Comparison of ENCODE assay signal across 8 cellular contexts in the genomic region with DNA sequence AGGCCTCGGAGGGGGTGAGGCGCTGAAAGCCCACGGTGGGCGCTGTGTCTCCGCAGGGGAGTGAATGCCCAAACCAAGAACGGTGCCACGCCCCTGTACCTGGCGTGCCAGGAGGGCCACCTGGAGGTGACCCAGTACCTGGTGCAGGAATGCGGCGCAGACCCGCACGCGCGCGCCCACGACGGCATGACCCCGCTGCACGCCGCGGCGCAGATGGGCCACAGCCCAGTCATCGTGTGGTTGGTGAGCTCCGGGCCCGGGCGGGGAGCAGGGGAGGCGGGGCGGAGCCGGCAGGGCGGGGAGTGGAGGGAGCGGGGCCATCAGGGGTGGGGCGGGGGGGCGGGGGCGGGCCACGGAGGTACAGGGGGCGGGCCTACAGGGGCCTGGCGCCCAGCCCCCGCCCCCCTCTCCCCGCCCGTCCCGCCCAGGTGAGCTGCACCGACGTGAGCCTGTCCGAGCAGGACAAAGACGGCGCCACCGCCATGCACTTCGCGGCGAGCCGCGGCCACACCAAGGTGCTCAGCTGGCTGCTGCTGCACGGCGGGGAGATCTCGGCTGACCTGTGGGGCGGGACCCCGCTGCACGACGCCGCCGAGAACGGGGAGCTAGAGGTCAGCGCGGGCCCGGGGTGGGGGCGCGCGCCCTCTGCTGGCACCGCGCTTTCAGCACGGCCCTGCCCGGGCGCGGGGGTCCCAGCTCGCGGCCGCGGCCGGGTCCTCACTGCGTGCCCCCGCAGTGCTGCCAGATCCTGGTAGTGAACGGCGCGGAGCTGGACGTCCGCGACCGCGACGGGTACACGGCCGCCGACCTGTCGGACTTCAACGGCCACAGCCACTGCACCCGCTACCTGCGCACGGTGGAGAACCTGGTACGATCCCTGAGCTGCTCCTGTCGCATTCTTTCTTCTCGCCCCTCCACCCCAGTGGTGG. TPM values are rescaled to one million over a fixed set of nuclear protein-coding genes. Genes with fewer than 3 reads are reported as not detected.
A peak's percentile ranks its signal among the peaks of the same experiment; 100 is the strongest.
DNase-seq lines count a peak whose midpoint lies in the region; ATAC-seq and TF ChIP-seq lines count a peak whose summit lies in the region.

No MANE protein-coding gene starts in this region.

- peak; percentile 56 to 58 for DNase-seq in activated CD4-positive, alpha-beta T cell treated with anti-CD3 and anti-CD28 coated beads for 24 hours (ENCODE audit: low read depth in 2 of 2)
- DNase-seq in coronary artery (ENCODE audit: low spot score) (no peak), upper lobe of right lung (peak; percentile 89)
- peak; percentile 81 for DNase-seq in natural killer cell treated with Interleukin-12 subunit alpha and Interleukin-12 subunit beta and Interleukin-15 and Interleukin-18, amount 100 ng/mL, for 72 hours (ENCODE audit: low spot score)

- peaks cover 10 to 14% of the 10 kb centered on the region in 2 donors for H3K4me1 Mint-ChIP-seq in natural killer cell treated with Interleukin-12 subunit alpha and Interleukin-12 subunit beta and Interleukin-15 and Interleukin-18, amount 100 ng/mL, for 72 hours (ENCODE audit: low read depth in 2 of 2)

- peaks cover 7% of the 10 kb centered on the region for H3K27me3 ChIP-seq in DOHH2 (ENCODE audit: control insufficient read depth, low read length)
- H3K27me3 ChIP-seq in KMS-11 (ENCODE audit: insufficient read depth, low read depth): peaks cover 77% of the 10 kb centered on the region
- H3K27me3 ChIP-seq in upper lobe of right lung: peaks cover 31% of the 10 kb centered on the region

- H3K36me3 ChIP-seq in DOHH2 (ENCODE audit: control insufficient read depth, low read length) (no peaks in the 10 kb centered on the region), KMS-11 (ENCODE audit: insufficient read depth) (no peaks in the 10 kb centered on the region), upper lobe of right lung (no peaks in the 10 kb centered on the region)

- peaks cover 23 to 24% of the 10 kb centered on the region in 2 donors for H3K27me3 Mint-ChIP-seq in natural killer cell treated with Interleukin-12 subunit alpha and Interleukin-12 subunit beta and Interleukin-15 and Interleukin-18, amount 100 ng/mL, for 72 hours

- ATAC-seq in natural killer cell treated with Interleukin-12 subunit alpha and Interleukin-12 subunit beta and Interleukin-15 and Interleukin-18, amount 100 ng/mL, for 72 hours: peak; percentile 89 to 94
- peak; percentile 79 for ATAC-seq in upper lobe of right lung
- ATAC-seq in HG02610 (IDR thresholded peaks at IDR 0.05; ENCODE audit: unreplicated experiment): no peak
- no peak for ATAC-seq in GM21515 (IDR thresholded peaks at IDR 0.05; ENCODE audit: unreplicated experiment)

- no peak overlapping the region for H3K9ac ChIP-seq in KMS-11

- peak overlapping the region; percentile 32 for H3K4me3 Mint-ChIP-seq in natural killer cell treated with Interleukin-12 subunit alpha and Interleukin-12 subunit beta and Interleukin-15 and Interleukin-18, amount 100 ng/mL, for 72 hours

- H3K9me3 ChIP-seq in DOHH2 (ENCODE audit: control insufficient read depth, insufficient read depth, low read length) (no peaks in the 10 kb centered on the region), upper lobe of right lung (no peaks in the 10 kb centered on the region)

- H3K4me3 ChIP-seq in DOHH2 (ENCODE audit: low read length): no peak overlapping the region
- H3K4me3 ChIP-seq in KMS-11 (IDR thresholded peaks at IDR 0.05; ENCODE audit: insufficient read depth, low read depth, low read length): no peak overlapping the region
- H3K4me3 ChIP-seq in coronary artery: peak overlapping the region; percentile 57
- no peak overlapping the region for H3K4me3 ChIP-seq in upper lobe of right lung

- H3K27ac ChIP-seq in DOHH2 (ENCODE audit: low read depth, low read length) (no peak overlapping the region), KMS-11 (no peak overlapping the region), coronary artery (no peak overlapping the region), upper lobe of right lung (no peak overlapping the region)

- no peaks in the 10 kb centered on the region for H3K36me3 Mint-ChIP-seq in natural killer cell treated with Interleukin-12 subunit alpha and Interleukin-12 subunit beta and Interleukin-15 and Interleukin-18, amount 100 ng/mL, for 72 hours

- TF ChIP-seq CTCF in DOHH2 (IDR thresholded peaks at IDR 0.05; ENCODE audit: low read depth, low read length, poor library complexity, severe bottlenecking): no peak
- peak; percentile 35 for TF ChIP-seq CTCF in KMS-11 (conservative IDR thresholded peaks at IDR 0.05; ENCODE audit: low read depth, low read length)
- TF ChIP-seq CTCF in coronary artery (IDR thresholded peaks at IDR 0.05): no peak
- peak; percentile 25 for TF ChIP-seq CTCF in upper lobe of right lung (IDR thresholded peaks at IDR 0.05)

- H4K20me1 ChIP-seq in DOHH2 (ENCODE audit: control insufficient read depth, insufficient read depth, low read depth, low read length) (peaks cover 7% of the 10 kb centered on the region; the same call in 1 of the 2 replicates), KMS-11 (ENCODE audit: insufficient read depth) (no peaks in the 10 kb centered on the region)

- H3F3A ChIP-seq in DOHH2 (ENCODE audit: control insufficient read depth, insufficient read depth): no peaks in the 10 kb centered on the region

- H3K9me3 Mint-ChIP-seq in natural killer cell treated with Interleukin-12 subunit alpha and Interleukin-12 subunit beta and Interleukin-15 and Interleukin-18, amount 100 ng/mL, for 72 hours: no peaks in the 10 kb centered on the region

- no peak overlapping the region for H3K27ac Mint-ChIP-seq in natural killer cell treated with Interleukin-12 subunit alpha and Interleukin-12 subunit beta and Interleukin-15 and Interleukin-18, amount 100 ng/mL, for 72 hours

- H3K4me1 ChIP-seq in DOHH2 (ENCODE audit: control insufficient read depth, low read length): no peaks in the 10 kb centered on the region
- no peaks in the 10 kb centered on the region for H3K4me1 ChIP-seq in KMS-11 (ENCODE audit: low read depth, poor library complexity, severe bottlenecking)
- no peaks in the 10 kb centered on the region for H3K4me1 ChIP-seq in upper lobe of right lung

- intact Hi-C loops in upper lobe of right lung (cut with DNase I): no loop called here

- H3K9me2 ChIP-seq in DOHH2 (replicated peaks; ENCODE audit: control insufficient read depth, low read length): no peaks in the 10 kb centered on the region

- H3K79me2 ChIP-seq in DOHH2 (ENCODE audit: control insufficient read depth, low read length) (no peaks in the 10 kb centered on the region), KMS-11 (ENCODE audit: insufficient read depth, low read depth) (no peaks in the 10 kb centered on the region)

- peak overlapping the region; percentile 54 for H2AFZ ChIP-seq in KMS-11 (ENCODE audit: low read depth)

- H3K4me2 ChIP-seq in DOHH2 (ENCODE audit: low read length): peak overlapping the region; percentile 9; the same call in 1 of the 2 replicates
- peak overlapping the region; percentile 30 for H3K4me2 ChIP-seq in KMS-11

RNA-seq across cellular contexts. Expression of a gene that starts 15.9 kb away (rescaled TPM):
- total RNA-seq in natural killer cell treated with Interleukin-12 subunit alpha and Interleukin-12 subunit beta and Interleukin-15 and Interleukin-18, amount 100 ng/mL, for 72 hours: under 1 TPM; 0.14 to 0.84 TPM
- total RNA-seq in upper lobe of right lung: 4.3 TPM

RNA-seq across cellular contexts. Expression of a gene that starts 20.7 kb away (rescaled TPM):
- total RNA-seq in natural killer cell treated with Interleukin-12 subunit alpha and Interleukin-12 subunit beta and Interleukin-15 and Interleukin-18, amount 100 ng/mL, for 72 hours: not detected
- total RNA-seq in upper lobe of right lung: 5.7 TPM

RNA-seq across cellular contexts. Expression of a gene that starts 25.5 kb away (rescaled TPM):
- 100 to 1,000 TPM in 1 of 2 donors, 10 to 100 TPM in 1; 83.6 to 106 TPM for total RNA-seq in natural killer cell treated with Interleukin-12 subunit alpha and Interleukin-12 subunit beta and Interleukin-15 and Interleukin-18, amount 100 ng/mL, for 72 hours
- 10.0 TPM for total RNA-seq in upper lobe of right lung

RNA-seq across cellular contexts. Expression of a gene that starts 46.9 kb away (rescaled TPM):
- 10 to 100 TPM; 49.5 to 87.5 TPM for total RNA-seq in natural killer cell treated with Interleukin-12 subunit alpha and Interleukin-12 subunit beta and Interleukin-15 and Interleukin-18, amount 100 ng/mL, for 72 hours
- total RNA-seq in upper lobe of right lung: 22.8 TPM

RNA-seq across cellular contexts. Expression of a gene that starts 51.0 kb away (rescaled TPM):
- total RNA-seq in natural killer cell treated with Interleukin-12 subunit alpha and Interleukin-12 subunit beta and Interleukin-15 and Interleukin-18, amount 100 ng/mL, for 72 hours: under 1 TPM; 0.33 to 0.81 TPM
- total RNA-seq in upper lobe of right lung: 12.2 TPM

Comparison
In these comparisons a context has a peak if more than half of its experiments do, and no peak if none do; other contexts are left out.
1. CTCF ChIP-seq: peak in KMS-11 (single experiment) and upper lobe of right lung (single experiment); none in DOHH2 (single experiment) and coronary artery (single experiment).
2. ATAC-seq: peak in natural killer cell treated with Interleukin-12 subunit alpha and Interleukin-12 subunit beta and Interleukin-15 and Interleukin-18, amount 100 ng/mL, for 72 hours (2 of 2) and upper lobe of right lung (single experiment); none in HG02610 (single experiment) and GM21515 (single experiment).